ENCODE assay signal across 19 cellular contexts in the genomic region with DNA sequence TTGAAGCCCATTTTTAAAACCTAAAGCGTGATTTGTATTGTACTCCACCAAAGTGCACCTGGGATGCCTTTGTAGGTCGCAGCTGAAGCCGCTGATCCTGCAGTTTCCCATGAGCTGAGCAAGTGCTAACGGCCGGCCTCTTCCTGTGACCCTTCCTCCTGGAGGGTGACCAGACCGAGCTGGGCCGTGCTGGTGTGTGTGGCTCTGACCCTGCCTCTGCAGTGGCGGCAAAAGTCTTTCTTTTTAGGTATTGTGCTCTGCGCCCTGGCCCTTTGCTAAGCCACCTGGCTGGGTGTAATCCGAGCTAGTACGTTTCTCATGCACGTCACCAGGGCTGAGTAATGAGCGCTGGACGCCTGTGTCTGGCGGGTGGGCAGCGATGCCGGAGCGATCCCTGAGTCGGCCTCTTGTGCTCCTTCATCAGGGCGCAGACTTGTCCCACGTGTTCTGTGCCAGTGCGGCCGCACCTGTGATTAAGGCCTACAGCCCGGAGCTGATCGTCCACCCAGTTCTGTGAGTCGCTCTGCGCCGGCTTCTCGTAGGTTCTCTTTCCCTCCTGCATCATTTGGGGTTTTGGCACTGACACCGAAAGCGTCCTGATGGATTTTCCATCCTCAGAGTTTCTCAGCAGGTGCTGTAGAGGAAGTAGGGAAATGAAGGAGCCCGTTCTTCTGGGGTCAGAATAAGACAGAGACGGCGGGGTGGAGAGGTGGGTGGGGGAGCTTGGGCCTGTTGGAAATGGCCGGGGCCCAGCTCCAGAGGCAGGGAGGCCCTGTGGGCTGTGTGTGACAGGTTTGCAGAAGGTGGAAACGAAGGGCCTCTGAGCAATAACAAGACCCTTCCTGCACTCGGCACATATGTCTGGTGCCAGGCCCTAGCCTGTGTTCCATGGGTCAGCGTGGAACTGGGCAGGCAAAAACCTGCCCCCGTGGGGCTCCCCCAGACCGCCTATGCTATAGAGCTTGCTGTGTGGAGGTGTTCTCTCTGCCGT. TPM values are rescaled to one million over a fixed set of nuclear protein-coding genes. Genes with fewer than 3 reads are reported as not detected.
DNase-seq lines count a peak whose midpoint lies in the region; ATAC-seq and TF ChIP-seq lines count a peak whose summit lies in the region.
"Had no signal": no experiment of that assay in that cellular context is flagged by ENCODE, and none has a peak within 500 bp of the region (broad histone marks: within the 10 kb centered on the region; RNA-seq: fewer than 3 reads in every experiment).

No MANE protein-coding gene starts in this region.

- no peaks in the 10 kb centered on the region for H3K27me3 ChIP-seq in H7 (ENCODE audit: control insufficient read depth, insufficient read depth, low read length)
- H3K27me3 ChIP-seq: BLaER1, gastrocnemius medialis had no signal

- H3K36me3 ChIP-seq in H7 (replicated peaks; ENCODE audit: control insufficient read depth, insufficient read depth, low read length): peaks cover 6% of the 10 kb centered on the region

- H3K4me3 ChIP-seq in H7 (ENCODE audit: insufficient read depth, low read depth, low read length): no peak overlapping the region
- H3K4me3 ChIP-seq in lower leg skin (ENCODE audit: low read depth, poor library complexity, severe bottlenecking): no peak overlapping the region
- H3K4me3 ChIP-seq: BLaER1, gastrocnemius medialis had no signal

- 92 to 93% methylated on average over 39 to 40 of the region's 41 CpGs for WGBS in lower leg skin, 2 donors

- peaks cover 2% of the 10 kb centered on the region for H3K9me3 Mint-ChIP-seq in glutamatergic neuron (ENCODE audit: unreplicated experiment)
- H3K9me3 Mint-ChIP-seq in progenitor cell of endocrine pancreas (ENCODE audit: low read depth): no peaks in the 10 kb centered on the region
- H3K9me3 Mint-ChIP-seq: activated CD4-positive, alpha-beta T cell treated with anti-CD3 and anti-CD28 coated beads, Interleukin-2, amount 10 ng/mL, durations not matched to agents 7 days and 5 days; activated T-helper 1 cell treated with anti-CD3 and anti-CD28 coated beads, Interleukin-12 subunit alpha, Interleukin-12 subunit beta, Interleukin-2, Interleukin-4 antibody, amounts not matched to agents 30 ng/mL and 10 ng/mL and 1 ng/mL, durations not matched to agents 14 hours and 24 hours and 36 hours; T-helper 1 cell treated with Interleukin-12 subunit alpha and Interleukin-12 subunit beta and Interleukin-4 antibody, amounts not matched to agents 30 μg/mL and 1 μg/mL, for 36 hours had no signal

- TF ChIP-seq POLR2A in lower leg skin (IDR thresholded peaks at IDR 0.05): no peak

- intact Hi-C loops in lower leg skin (cut with DNase I; ENCODE audit: low total_unique reads): no loop called here

- TF ChIP-seq CTCF in glutamatergic neuron (IDR thresholded peaks at IDR 0.05; ENCODE audit: partially characterized antibody, unreplicated experiment): no peak
- TF ChIP-seq CTCF in progenitor cell of endocrine pancreas (IDR thresholded peaks at IDR 0.05; ENCODE audit: unreplicated experiment): no peak
- TF ChIP-seq CTCF in lower leg skin (IDR thresholded peaks at IDR 0.05): no peak

- H3K27me3 Mint-ChIP-seq in glutamatergic neuron (ENCODE audit: unreplicated experiment): peaks cover 2% of the 10 kb centered on the region
- H3K27me3 Mint-ChIP-seq in progenitor cell of endocrine pancreas: no peaks in the 10 kb centered on the region
- H3K27me3 Mint-ChIP-seq: activated CD4-positive, alpha-beta T cell treated with anti-CD3 and anti-CD28 coated beads, Interleukin-2, amount 10 ng/mL, durations not matched to agents 7 days and 5 days had no signal

- peak overlapping the region; percentile 81 for H3K27ac Mint-ChIP-seq in glutamatergic neuron (ENCODE audit: unreplicated experiment)
- peak overlapping the region; percentile 92 for H3K27ac Mint-ChIP-seq in progenitor cell of endocrine pancreas
- H3K27ac Mint-ChIP-seq: activated CD4-positive, alpha-beta T cell treated with anti-CD3 and anti-CD28 coated beads, Interleukin-2, amount 10 ng/mL, durations not matched to agents 7 days and 5 days; activated T-helper 1 cell treated with anti-CD3 and anti-CD28 coated beads, Interleukin-12 subunit alpha, Interleukin-12 subunit beta, Interleukin-2, Interleukin-4 antibody, amounts not matched to agents 30 ng/mL and 10 ng/mL and 1 ng/mL, durations not matched to agents 14 hours and 24 hours and 36 hours; T-helper 1 cell treated with Interleukin-12 subunit alpha and Interleukin-12 subunit beta and Interleukin-4 antibody, amounts not matched to agents 30 μg/mL and 1 μg/mL, for 36 hours had no signal

- H3K4me1 Mint-ChIP-seq in glutamatergic neuron (ENCODE audit: low read depth, unreplicated experiment): peaks cover 34% of the 10 kb centered on the region
- H3K4me1 Mint-ChIP-seq in progenitor cell of endocrine pancreas (ENCODE audit: low read depth): peaks cover 23% of the 10 kb centered on the region

- peaks cover 5% of the 10 kb centered on the region for H3K36me3 Mint-ChIP-seq in glutamatergic neuron (ENCODE audit: unreplicated experiment)
- H3K36me3 Mint-ChIP-seq in progenitor cell of endocrine pancreas (ENCODE audit: insufficient read depth): peaks cover 13% of the 10 kb centered on the region

- H3K4me3 Mint-ChIP-seq in glutamatergic neuron (ENCODE audit: unreplicated experiment) (no peak overlapping the region), progenitor cell of endocrine pancreas (ENCODE audit: low read depth) (peak overlapping the region; percentile 33)
- H3K4me3 Mint-ChIP-seq: activated CD4-positive, alpha-beta T cell treated with anti-CD3 and anti-CD28 coated beads, Interleukin-2, amount 10 ng/mL, durations not matched to agents 7 days and 5 days; activated T-helper 1 cell treated with anti-CD3 and anti-CD28 coated beads, Interleukin-12 subunit alpha, Interleukin-12 subunit beta, Interleukin-2, Interleukin-4 antibody, amounts not matched to agents 30 ng/mL and 10 ng/mL and 1 ng/mL, durations not matched to agents 14 hours and 24 hours and 36 hours; T-helper 1 cell treated with Interleukin-12 subunit alpha and Interleukin-12 subunit beta and Interleukin-4 antibody, amounts not matched to agents 30 μg/mL and 1 μg/mL, for 36 hours had no signal

- no peak for ATAC-seq in GM21723 (IDR thresholded peaks at IDR 0.05; ENCODE audit: unreplicated experiment)
- ATAC-seq in HG03378 (IDR thresholded peaks at IDR 0.05; ENCODE audit: unreplicated experiment): no peak
- ATAC-seq: gastrocnemius medialis had no signal

- DNase-seq in H7 (peak; percentile 48), NCI-H2196 treated with DMSO at 0.1 percent for 48 hours (lab: John Stamatoyannopoulos, UW; ENCODE audit: unreplicated experiment) (peak; percentile 13), glutamatergic neuron (no peak), progenitor cell of endocrine pancreas (ENCODE audit: low spot score, unreplicated experiment) (no peak), NCI-H1105 (lab: John Stamatoyannopoulos, UW) (no peak), lower leg skin (ENCODE audit: low spot score in 2 of 2) (no peak)
- DNase-seq: activated CD4-positive, alpha-beta T cell treated with anti-CD3 and anti-CD28 coated beads, Interleukin-2, amount 10 ng/mL, durations not matched to agents 7 days and 5 days; caudate nucleus; DND-41; gastrocnemius medialis; KBM-7; NCI-H146; NCI-H82; RPMI8226 had no signal

RNA-seq across cellular contexts. Expression of a gene that starts 9.7 kb away (rescaled TPM):
- total RNA-seq in H7 (2014; rRNA removed; shearing (Covaris generic)): 21.0 and 22.8 TPM in 2 replicates
- 41.2 TPM for total RNA-seq in glutamatergic neuron (ENCODE audit: unreplicated experiment)
- 32.4 and 34.2 TPM in 2 replicates for total RNA-seq in progenitor cell of endocrine pancreas
- 10 to 100 TPM; 32.7 to 34.5 (median 33.6) TPM for total RNA-seq in lower leg skin

Comparison
In these comparisons a context has a peak if more than half of its experiments do, and no peak if none do; other contexts are left out.
1. DNase-seq: peak in H7 (single experiment) and NCI-H2196 treated with DMSO at 0.1 percent for 48 hours (single experiment); none in glutamatergic neuron (single experiment), progenitor cell of endocrine pancreas (single experiment), NCI-H1105 (single experiment) and lower leg skin (0 of 2).